9 cellular contexts compared by ENCODE assay signal in the genomic region with DNA sequence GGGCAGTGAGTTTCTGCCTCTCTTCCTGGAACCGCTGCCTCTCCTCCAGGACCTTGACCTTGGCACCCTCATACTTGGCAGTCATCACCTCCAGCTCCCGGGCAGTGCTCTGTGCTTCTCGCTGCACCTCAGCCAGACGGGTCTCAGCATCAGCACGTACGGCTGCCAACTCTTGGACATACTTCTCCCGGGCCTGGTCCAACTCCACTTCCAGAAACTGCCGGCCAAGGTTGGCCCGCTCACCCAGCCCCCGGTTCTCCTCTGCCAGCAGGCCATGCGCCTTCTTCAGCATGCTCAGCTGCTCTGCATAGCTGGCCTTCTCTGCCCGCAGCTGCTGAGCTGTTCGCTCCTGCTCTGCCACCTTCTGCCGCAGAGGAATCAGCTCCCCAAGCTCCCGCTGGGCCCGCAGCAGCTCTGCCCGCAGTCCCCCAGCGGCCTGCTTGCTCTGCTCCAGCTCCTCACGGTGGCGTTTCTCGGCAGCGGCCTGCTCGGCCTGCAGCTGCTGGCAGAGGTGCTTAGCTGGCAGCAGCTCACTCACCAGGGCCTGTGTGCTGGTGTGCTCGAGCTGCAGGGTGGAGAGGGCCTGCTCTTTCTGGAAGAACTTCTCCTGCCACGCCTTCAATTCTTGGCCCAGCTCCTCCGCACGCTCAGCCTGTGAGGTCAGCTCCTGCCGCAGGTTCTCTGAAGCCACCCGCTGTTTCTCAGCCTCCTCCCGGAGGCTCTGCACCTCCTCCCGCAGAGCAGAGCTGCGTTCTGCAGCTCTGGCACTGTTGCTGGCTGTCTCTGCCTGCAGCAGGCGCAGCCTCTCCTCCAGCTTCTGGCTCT. TPM values are rescaled to one million over a fixed set of nuclear protein-coding genes. Genes with fewer than 3 reads are reported as not detected.
DNase-seq lines count a peak whose midpoint lies in the region; ATAC-seq, FAIRE-seq and TF ChIP-seq lines count a peak whose summit lies in the region.
"Had no signal": no experiment of that assay in that cellular context is flagged by ENCODE, and none has a peak within 500 bp of the region (broad histone marks: within the 10 kb centered on the region; RNA-seq: fewer than 3 reads in every experiment).

No MANE protein-coding gene starts in this region.

- H3K27ac ChIP-seq in liver (ENCODE audit: low read depth in 1 of 2, low read length in 2 of 2) (no peak overlapping the region), substantia nigra (ENCODE audit: low read depth, low read length, poor library complexity, severe bottlenecking) (peak overlapping the region; percentile 44)

- no peaks in the 10 kb centered on the region for H3K9me3 ChIP-seq in liver (ENCODE audit: control insufficient read depth in 4 of 4, low read length in 3 of 4)

- H3K27me3 ChIP-seq in liver (ENCODE audit: control insufficient read depth in 4 of 4, insufficient read depth in 4 of 4, low read length in 3 of 4), result no peaks in the 10 kb centered on the region

- H3K9ac ChIP-seq in liver (ENCODE audit: low read depth in 1 of 2, low read length in 2 of 2), result no peak overlapping the region

- H3K4me3 ChIP-seq in liver (ENCODE audit: low read depth in 1 of 3, low read length in 3 of 3), result no peak overlapping the region

- no peak for TF ChIP-seq RAD21 in liver (IDR thresholded peaks at IDR 0.05)

- DNase-seq in LHCN-M2 (ENCODE audit: low read depth), result peak; percentile 85
- peak; percentile 46 for DNase-seq in cerebellum (ENCODE audit: low spot score)
- peak in 39 of 49 donors; percentile 31 to 84 (median 67) for DNase-seq in substantia nigra (lab: John Stamatoyannopoulos, UW)
- no peak for DNase-seq in HTR-8/SVneo (ENCODE audit: insufficient read length, low spot score)
- no peak for DNase-seq in NCI-H1436 treated with DMSO at 0.1 percent for 48 hours (lab: John Stamatoyannopoulos, UW)
- no peak for DNase-seq in H4 (ENCODE audit: low spot score)
- DNase-seq: effector memory CD4-positive, alpha-beta T cell had no signal

- no peak for ATAC-seq in GM19324 (IDR thresholded peaks at IDR 0.05; ENCODE audit: low FRiP score, unreplicated experiment)

- H3K36me3 ChIP-seq in liver (ENCODE audit: control insufficient read depth in 4 of 4, insufficient read depth in 3 of 4, low read depth in 1 of 4, low read length in 3 of 4), result peaks cover 26 to 95% (median 67%) of the 10 kb centered on the region in 4 donors

- no peak for TF ChIP-seq CTCF in liver (IDR thresholded peaks at IDR 0.05; ENCODE audit: low read depth, low read length, missing input control)

- peaks cover 2 to 16% (median 8%) of the 10 kb centered on the region in 4 donors for H3K4me1 ChIP-seq in liver (ENCODE audit: control insufficient read depth in 4 of 4, insufficient read depth in 4 of 4, low read length in 3 of 4)

- no peak for FAIRE-seq in HTR-8/SVneo (lab: Jason Lieb, UNC)

- WGBS in liver, result 73% methylated on average over 33 of the region's 33 CpGs

TF ChIP-seq in liver, 16 proteins besides CTCF, POLR2A, EP300 and RAD21:
- TF ChIP-seq HNF4A (conservative IDR thresholded peaks at IDR 0.05), result peak; percentile 22 to 35
- TF ChIP-seq, protein P1, sequence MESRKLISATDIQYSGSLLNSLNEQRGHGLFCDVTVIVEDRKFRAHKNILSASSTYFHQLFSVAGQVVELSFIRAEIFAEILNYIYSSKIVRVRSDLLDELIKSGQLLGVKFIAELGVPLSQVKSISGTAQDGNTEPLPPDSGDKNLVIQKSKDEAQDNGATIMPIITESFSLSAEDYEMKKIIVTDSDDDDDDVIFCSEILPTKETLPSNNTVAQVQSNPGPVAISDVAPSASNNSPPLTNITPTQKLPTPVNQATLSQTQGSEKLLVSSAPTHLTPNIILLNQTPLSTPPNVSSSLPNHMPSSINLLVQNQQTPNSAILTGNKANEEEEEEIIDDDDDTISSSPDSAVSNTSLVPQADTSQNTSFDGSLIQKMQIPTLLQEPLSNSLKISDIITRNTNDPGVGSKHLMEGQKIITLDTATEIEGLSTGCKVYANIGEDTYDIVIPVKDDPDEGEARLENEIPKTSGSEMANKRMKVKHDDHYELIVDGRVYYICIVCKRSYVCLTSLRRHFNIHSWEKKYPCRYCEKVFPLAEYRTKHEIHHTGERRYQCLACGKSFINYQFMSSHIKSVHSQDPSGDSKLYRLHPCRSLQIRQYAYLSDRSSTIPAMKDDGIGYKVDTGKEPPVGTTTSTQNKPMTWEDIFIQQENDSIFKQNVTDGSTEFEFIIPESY (IDR thresholded peaks at IDR 0.05), result no peak

RNA-seq across cellular contexts. Expression of gene IL18BP, which starts 14.4 kb away (rescaled TPM):
- total RNA-seq in LHCN-M2 (2014; rRNA removed) (0.90 and 1.8 TPM in 2 replicates), cerebellum (5.9 TPM), liver (1 to 10 TPM; 2.4 to 5.9 TPM)
- 1.2 TPM for polyA plus RNA-seq in LHCN-M2 (2012)
- polyA plus RNA-seq in liver, result 1 to 10 TPM; 2.6 to 6.3 TPM
- total RNA-seq in H4 (2014; rRNA removed; shearing (Covaris generic)), result 0.60 and 1.2 TPM in 2 replicates

Comparison
In these comparisons a context has a peak if more than half of its experiments do, and no peak if none do; other contexts are left out.
1. DNase-seq: peak in LHCN-M2 (single experiment), cerebellum (single experiment) and substantia nigra (39 of 49); none in HTR-8/SVneo (single experiment), NCI-H1436 treated with DMSO at 0.1 percent for 48 hours (single experiment) and H4 (single experiment).